10 cellular contexts compared by ENCODE assay signal in the genomic region with DNA sequence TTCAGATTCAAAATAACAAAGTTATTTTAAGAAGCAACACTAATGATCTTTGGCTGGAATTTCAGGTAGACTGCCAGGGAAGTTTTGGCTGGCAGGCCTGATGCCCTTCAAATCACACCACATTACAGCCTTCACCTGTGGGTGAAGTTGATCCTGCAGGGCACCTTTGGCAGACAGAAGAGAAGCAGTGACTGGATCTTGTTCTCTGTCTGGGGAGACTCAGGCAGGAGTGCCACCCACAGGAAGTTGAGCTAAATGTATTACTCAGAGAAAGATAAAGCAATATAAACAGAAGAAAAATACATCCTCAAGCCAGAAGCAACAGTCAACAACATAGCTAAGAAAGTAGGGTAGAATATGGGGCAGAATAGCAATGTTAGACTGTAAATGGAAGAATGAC. TPM values are rescaled to one million over a fixed set of nuclear protein-coding genes. Genes with fewer than 3 reads are reported as not detected.
DNase-seq lines count a peak whose midpoint lies in the region; TF ChIP-seq lines count a peak whose summit lies in the region.
"Had no signal": no experiment of that assay in that cellular context is flagged by ENCODE, and none has a peak within 500 bp of the region (broad histone marks: within the 10 kb centered on the region; RNA-seq: fewer than 3 reads in every experiment).

No MANE protein-coding gene starts in this region.

- no peak overlapping the region for H3K27ac ChIP-seq in 22Rv1

- DNase-seq in GM12864 (ENCODE audit: low read depth) (no peak), OCI-M1 (lab: John Stamatoyannopoulos, UW) (peak; percentile 22), epithelial cell of proximal tubule (ENCODE audit: low read depth) (no peak), NCI-H2081 treated with DMSO at 0.1 percent for 48 hours (lab: John Stamatoyannopoulos, UW) (no peak), NCI-H526 treated with DMSO at 0.1 percent for 48 hours (lab: John Stamatoyannopoulos, UW) (no peak), NCI-H2171 treated with DMSO at 0.1 percent for 48 hours (lab: John Stamatoyannopoulos, UW) (no peak)
- no peak for DNase-seq in activated T-cell treated with anti-CD3 and anti-CD28 coated beads, Interleukin-2, amount 50 U/mL, for 48 hours

- H3K4me3 ChIP-seq in GM12864 (ENCODE audit: low read depth, low read length) (no peak overlapping the region), epithelial cell of proximal tubule (ENCODE audit: low read depth, low read length) (no peak overlapping the region)

- peak; percentile 30 for TF ChIP-seq CTCF in 22Rv1 (IDR thresholded peaks at IDR 0.05)
- TF ChIP-seq CTCF in GM12864 (IDR thresholded peaks at IDR 0.05; ENCODE audit: low read depth, low read length, missing control alignments), result peak; percentile 5
- peak; percentile 66 for TF ChIP-seq CTCF in epithelial cell of proximal tubule (conservative IDR thresholded peaks at IDR 0.05; ENCODE audit: low read depth, low read length)

RNA-seq across cellular contexts. Expression of gene CFAP299, which starts 12.8 kb away (rescaled TPM):
- total RNA-seq in epithelial cell of proximal tubule, result not detected in 2 replicates
- total RNA-seq: activated T-helper 1 cell treated with anti-CD3 and anti-CD28 coated beads, Interleukin-12 subunit alpha, Interleukin-12 subunit beta, Interleukin-2, Interleukin-4 antibody, amounts not matched to agents 30 ng/mL and 10 ng/mL and 1 ng/mL, durations not matched to agents 14 hours and 24 hours and 36 hours; neural crest cell had no signal

RNA-seq across cellular contexts. Expression of gene FGF5, which starts 56.3 kb away (rescaled TPM):
- 2.3 and 5.8 TPM in 2 replicates for total RNA-seq in epithelial cell of proximal tubule
- total RNA-seq: activated T-helper 1 cell treated with anti-CD3 and anti-CD28 coated beads, Interleukin-12 subunit alpha, Interleukin-12 subunit beta, Interleukin-2, Interleukin-4 antibody, amounts not matched to agents 30 ng/mL and 10 ng/mL and 1 ng/mL, durations not matched to agents 14 hours and 24 hours and 36 hours; neural crest cell had no signal

Comparison
In these comparisons a context has a peak if more than half of its experiments do, and no peak if none do; other contexts are left out.
1. CTCF ChIP-seq: peak in every context shown above with its lines; median percentile 66 in epithelial cell of proximal tubule; 30 in 22Rv1; 5 in GM12864.